Comparison of ENCODE assay signal across 24 cellular contexts in the genomic region with DNA sequence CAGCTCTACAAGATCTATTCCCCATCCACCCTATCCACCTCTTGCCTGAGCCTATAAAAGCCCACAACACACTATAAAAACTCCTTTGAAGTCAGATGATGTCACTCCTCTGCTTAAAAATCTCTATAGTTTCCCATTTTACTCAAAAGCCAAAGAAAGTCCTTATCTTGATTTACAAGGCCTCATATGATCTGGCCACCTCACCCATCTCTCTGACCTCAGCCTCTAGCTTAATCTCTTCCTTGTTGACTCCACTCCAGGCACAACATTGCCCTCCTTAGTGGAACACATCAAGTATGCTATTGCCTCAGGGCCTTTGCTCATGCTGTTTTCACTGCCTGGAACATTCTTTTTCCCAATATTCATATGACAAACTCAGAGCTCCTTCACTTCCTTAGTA. TPM values are rescaled to one million over a fixed set of nuclear protein-coding genes. Genes with fewer than 3 reads are reported as not detected.
DNase-seq lines count a peak whose midpoint lies in the region; ATAC-seq and TF ChIP-seq lines count a peak whose summit lies in the region.
"Had no signal": no experiment of that assay in that cellular context is flagged by ENCODE, and none has a peak within 500 bp of the region (broad histone marks: within the 10 kb centered on the region; RNA-seq: fewer than 3 reads in every experiment).

No MANE protein-coding gene starts in this region.

- H2AFZ ChIP-seq in mammary epithelial cell (ENCODE audit: low read depth, low read length): peak overlapping the region; percentile 42

- H3K36me3 Mint-ChIP-seq in activated CD8-positive, alpha-beta T cell treated with anti-CD3 and anti-CD28 coated beads for 36 hours (ENCODE audit: low read depth): no peaks in the 10 kb centered on the region
- H3K36me3 Mint-ChIP-seq: CD4-positive, alpha-beta memory T cell had no signal

- H3K4me1 Mint-ChIP-seq in activated CD8-positive, alpha-beta T cell treated with anti-CD3 and anti-CD28 coated beads for 36 hours (ENCODE audit: low read depth): peaks cover 11% of the 10 kb centered on the region
- H3K4me1 Mint-ChIP-seq: CD4-positive, alpha-beta memory T cell had no signal

- no peaks in the 10 kb centered on the region for H3K36me3 ChIP-seq in mammary epithelial cell (ENCODE audit: insufficient read depth, low read length)
- H3K36me3 ChIP-seq: adrenal gland, sigmoid colon, transverse colon had no signal

- no peak for TF ChIP-seq CTCF in mammary epithelial cell (conservative IDR thresholded peaks at IDR 0.05 in 1 of 2, IDR thresholded peaks at IDR 0.05 in 1 of 2; ENCODE audit: extremely low read depth in 1 of 2, insufficient read depth in 1 of 2, low read depth in 1 of 2, low read length in 2 of 2)
- no peak for TF ChIP-seq CTCF in activated CD8-positive, alpha-beta T cell treated with anti-CD3 and anti-CD28 coated beads for 36 hours (IDR thresholded peaks at IDR 0.05)

- no peaks in the 10 kb centered on the region for H3K27me3 Mint-ChIP-seq in activated CD8-positive, alpha-beta T cell treated with anti-CD3 and anti-CD28 coated beads for 36 hours
- H3K27me3 Mint-ChIP-seq: CD4-positive, alpha-beta memory T cell; dendritic cell treated with granulocyte-macrophage colony-stimulating factor and Interleukin-4, amounts not matched to agents 40 ng/mL and 50 ng/mL, for 4 days had no signal

- no peak overlapping the region for H3K27ac Mint-ChIP-seq in activated CD8-positive, alpha-beta T cell treated with anti-CD3 and anti-CD28 coated beads for 36 hours
- H3K27ac Mint-ChIP-seq: CD4-positive, alpha-beta memory T cell; dendritic cell treated with granulocyte-macrophage colony-stimulating factor and Interleukin-4, amounts not matched to agents 40 ng/mL and 50 ng/mL, for 4 days; nephron progenitor cell had no signal

- H4K20me1 ChIP-seq in mammary epithelial cell (ENCODE audit: insufficient read depth, low read length): no peaks in the 10 kb centered on the region

- no peaks in the 10 kb centered on the region for H3K9me3 ChIP-seq in mammary epithelial cell (replicated peaks; ENCODE audit: insufficient read depth, low read length)
- H3K9me3 ChIP-seq: adrenal gland, sigmoid colon, transverse colon had no signal

- intact Hi-C loops in mammary epithelial cell (cut with micrococcal nuclease): loop anchor here (5.0 kb wide), 1 partner anchor 39 kb away; no protein-coding TSS in a partner anchor
- intact Hi-C loops in activated CD8-positive, alpha-beta T cell treated with anti-CD3 and anti-CD28 coated beads for 36 hours (cut with micrococcal nuclease): no loop called here

- CTCF ChIA-PET in mammary epithelial cell (lab: Charles Lee; ENCODE audit: low non-redundant PET): no interaction called here
- CTCF ChIA-PET in activated CD8-positive, alpha-beta T cell treated with anti-CD3 and anti-CD28 coated beads for 36 hours (lab: Charles Lee): interaction anchor here (0.8 kb wide), 1 partner anchor 112 kb away, joined by 3 read pairs; no protein-coding TSS in a partner anchor

- peak; percentile 88 for DNase-seq in EH (ENCODE audit: low read depth)
- DNase-seq in NCI-H226: peak; percentile 63
- peak; percentile 74 for DNase-seq in mammary epithelial cell
- peak; percentile 56 for DNase-seq in iris pigment epithelial cell (ENCODE audit: low read depth)
- no peak for DNase-seq in NCI-H2029 treated with DMSO at 0.1 percent for 48 hours (lab: John Stamatoyannopoulos, UW)
- DNase-seq in activated CD8-positive, alpha-beta T cell treated with anti-CD3 and anti-CD28 coated beads for 36 hours: no peak
- no peak for DNase-seq in HT-29 (ENCODE audit: low spot score)
- DNase-seq: activated CD4-positive, alpha-beta T cell treated with anti-CD3 and anti-CD28 coated beads, Interleukin-2, amount 50 U/mL, for 4 hours; activated gamma-delta T cell; adrenal gland; CD4-positive, alpha-beta memory T cell; H7; midbrain; NCI-H1105 treated with DMSO at 0.1 percent for 48 hours; NCI-H526 treated with DMSO at 0.1 percent for 48 hours; nephron progenitor cell; SIG-M5; sigmoid colon; stimulated activated naive CD4-positive, alpha-beta T cell; transverse colon had no signal

- no peak overlapping the region for H3K9ac ChIP-seq in mammary epithelial cell (ENCODE audit: insufficient read depth, low read length)
- H3K9ac ChIP-seq: KMS-11 had no signal

- H3K27ac ChIP-seq in mammary epithelial cell (ENCODE audit: insufficient read depth, low read depth, low read length): no peak overlapping the region
- H3K27ac ChIP-seq: adrenal gland, KMS-11, transverse colon had no signal

- dilution Hi-C loops in mammary epithelial cell (cut with HindIII; ENCODE audit: low sequenced_read_pairs): no loop called here

- POLR2A ChIA-PET in activated CD8-positive, alpha-beta T cell treated with anti-CD3 and anti-CD28 coated beads for 36 hours (lab: Charles Lee): no interaction called here

- no peak overlapping the region for H3K4me3 Mint-ChIP-seq in activated CD8-positive, alpha-beta T cell treated with anti-CD3 and anti-CD28 coated beads for 36 hours
- H3K4me3 Mint-ChIP-seq: CD4-positive, alpha-beta memory T cell; dendritic cell treated with granulocyte-macrophage colony-stimulating factor and Interleukin-4, amounts not matched to agents 40 ng/mL and 50 ng/mL, for 4 days; nephron progenitor cell had no signal

- H3K27me3 ChIP-seq in mammary epithelial cell (ENCODE audit: insufficient read depth, low read length): no peaks in the 10 kb centered on the region
- H3K27me3 ChIP-seq: adrenal gland, sigmoid colon, transverse colon had no signal

- no TSS peak for BruUV-seq in mammary epithelial cell (replicated peaks; lab: Mats Ljungman, UMichigan)

- in situ Hi-C loops in mammary epithelial cell (cut with MboI; ENCODE audit: low sequenced_read_pairs in 2 of 2): no loop called here

- H3K4me3 ChIP-seq in mammary epithelial cell (replicated peaks in 1 of 3; ENCODE audit: insufficient read depth in 1 of 3, low read depth in 2 of 3, low read length in 3 of 3): no peak overlapping the region
- H3K4me3 ChIP-seq: adrenal gland, sigmoid colon, transverse colon had no signal

- no peaks in the 10 kb centered on the region for H3K79me2 ChIP-seq in mammary epithelial cell (ENCODE audit: insufficient read depth, low read length)

- no peak overlapping the region for H3K4me2 ChIP-seq in mammary epithelial cell (ENCODE audit: insufficient read depth, low read depth, low read length)
- H3K4me2 ChIP-seq: KMS-11 had no signal

- H3K9me3 Mint-ChIP-seq in activated CD8-positive, alpha-beta T cell treated with anti-CD3 and anti-CD28 coated beads for 36 hours: no peaks in the 10 kb centered on the region
- H3K9me3 Mint-ChIP-seq: dendritic cell treated with granulocyte-macrophage colony-stimulating factor and Interleukin-4, amounts not matched to agents 40 ng/mL and 50 ng/mL, for 4 days had no signal

- peaks cover 60% of the 10 kb centered on the region for H3K4me1 ChIP-seq in mammary epithelial cell (ENCODE audit: insufficient read depth, low read length)

- ATAC-seq in activated CD8-positive, alpha-beta T cell treated with anti-CD3 and anti-CD28 coated beads for 36 hours: no peak
- no peak for ATAC-seq in HG02642 (IDR thresholded peaks at IDR 0.05; ENCODE audit: poor library complexity, unreplicated experiment)
- ATAC-seq: left lobe of liver had no signal

RNA-seq across cellular contexts. Expression of a gene that starts 33.3 kb away (rescaled TPM):
- total RNA-seq in mammary epithelial cell: 10 to 100 TPM; 27.5 to 42.2 TPM
- 6.9 TPM for polyA plus RNA-seq in mammary epithelial cell
- 24.4 TPM for polyA minus RNA-seq in mammary epithelial cell
- total RNA-seq in activated CD8-positive, alpha-beta T cell treated with anti-CD3 and anti-CD28 coated beads for 36 hours: 10 to 100 TPM; 12.0 to 12.2 TPM
- 5.9 and 6.8 TPM in 2 replicates for total RNA-seq in HT-29 (2014; rRNA removed; shearing (Covaris generic))

Comparison
In these comparisons a context has a peak if more than half of its experiments do, and no peak if none do; other contexts are left out.
1. DNase-seq: peak in EH (single experiment), NCI-H226 (single experiment), mammary epithelial cell (single experiment) and iris pigment epithelial cell (single experiment); none in NCI-H2029 treated with DMSO at 0.1 percent for 48 hours (single experiment), activated CD8-positive, alpha-beta T cell treated with anti-CD3 and anti-CD28 coated beads for 36 hours (single experiment) and HT-29 (single experiment).